Comparison of ENCODE assay signal across 19 cellular contexts in genomic region chr16:67464565-67464964, GRCh38. TPM values are rescaled to one million over a fixed set of nuclear protein-coding genes. Genes with fewer than 3 reads are reported as not detected.
"Had no signal": no experiment of that assay in that cellular context is flagged by ENCODE, and none has a peak within 500 bp of the region (broad histone marks: within the 10 kb centered on the region; RNA-seq: fewer than 3 reads in every experiment).

No MANE protein-coding gene starts in this region.

- H3K27ac ChIP-seq: pancreas, SK-N-MC, VCaP had no signal

- H3K9me3 ChIP-seq: body of pancreas, pancreas, tibial nerve had no signal

- H3K36me3 ChIP-seq: pancreas, tibial nerve had no signal

- DNase-seq: activated CD4-positive, alpha-beta T cell treated with anti-CD3 and anti-CD28 coated beads for 1 hour; activated CD4-positive, alpha-beta T cell treated with anti-CD3 and anti-CD28 coated beads, Interleukin-2, amount 50 U/mL, for 4 hours; activated CD8-positive, alpha-beta memory T cell treated with anti-CD3 and anti-CD28 coated beads, Interleukin-2, amount 10 ng/mL, durations not matched to agents 7 days and 5 days; activated naive CD4-positive, alpha-beta T cell treated with anti-CD3 and anti-CD28 coated beads, Interleukin-2, amount 50 U/mL, for 16 hours; activated T-cell treated with anti-CD3 and anti-CD28 coated beads, Interleukin-2, amount 50 U/mL, for 1 hour; body of pancreas; glutamatergic neuron; kidney glomerular epithelial cell; pancreas had no signal

- H3K4me3 ChIP-seq: body of pancreas, pancreas, SK-N-MC, tibial nerve had no signal

- ATAC-seq: activated CD8-positive, alpha-beta memory T cell treated with anti-CD3 and anti-CD28 coated beads, Interleukin-2, amount 10 ng/mL, durations not matched to agents 7 days and 5 days; body of pancreas; esophagus mucosa; pancreas; stimulated activated memory B cell treated with anti-CD40 and anti-IgM and Interleukin-4, amounts not matched to agents 10 μg/mL and 1 μg/mL and 100 μg/mL, for 72 hours had no signal

- H3K27me3 ChIP-seq: body of pancreas, pancreas, tibial nerve had no signal

RNA-seq across cellular contexts. Expression of gene AGRP, which starts 18.8 kb away (rescaled TPM):
- total RNA-seq: activated CD8-positive, alpha-beta memory T cell treated with anti-CD3 and anti-CD28 coated beads, Interleukin-2, amount 10 ng/mL, durations not matched to agents 7 days and 5 days; body of pancreas; esophagus mucosa; lower leg skin; mesenteric fat pad; neural crest cell; pancreas; renal cortical epithelial cell; T-helper 1 cell treated with Interleukin-12 subunit alpha and Interleukin-12 subunit beta and Interleukin-4 antibody, amounts not matched to agents 30 ng/mL and 1 ng/mL, for 36 hours; tibial nerve had no signal

RNA-seq across cellular contexts. Expression of gene HSD11B2, which starts 33.6 kb away (rescaled TPM):
- total RNA-seq: T-helper 1 cell treated with Interleukin-12 subunit alpha and Interleukin-12 subunit beta and Interleukin-4 antibody, amounts not matched to agents 30 ng/mL and 1 ng/mL, for 36 hours had no signal
